Comparison of ENCODE assay signal across 2 cellular contexts in genomic region chr10:115039781-115040180, GRCh38. TPM values are rescaled to one million over a fixed set of nuclear protein-coding genes. Genes with fewer than 3 reads are reported as not detected.
"Had no signal": no experiment of that assay in that cellular context is flagged by ENCODE, and none has a peak within 500 bp of the region (broad histone marks: within the 10 kb centered on the region; RNA-seq: fewer than 3 reads in every experiment).

No MANE protein-coding gene starts in this region.

RNA-seq across cellular contexts. Expression of gene ATRNL1, which starts 53.4 kb away (rescaled TPM):
- polyA plus RNA-seq: immature natural killer cell; naive thymus-derived CD4-positive, alpha-beta T cell had no signal
